ENCODE assay signal across 8 cellular contexts in the genomic region with DNA sequence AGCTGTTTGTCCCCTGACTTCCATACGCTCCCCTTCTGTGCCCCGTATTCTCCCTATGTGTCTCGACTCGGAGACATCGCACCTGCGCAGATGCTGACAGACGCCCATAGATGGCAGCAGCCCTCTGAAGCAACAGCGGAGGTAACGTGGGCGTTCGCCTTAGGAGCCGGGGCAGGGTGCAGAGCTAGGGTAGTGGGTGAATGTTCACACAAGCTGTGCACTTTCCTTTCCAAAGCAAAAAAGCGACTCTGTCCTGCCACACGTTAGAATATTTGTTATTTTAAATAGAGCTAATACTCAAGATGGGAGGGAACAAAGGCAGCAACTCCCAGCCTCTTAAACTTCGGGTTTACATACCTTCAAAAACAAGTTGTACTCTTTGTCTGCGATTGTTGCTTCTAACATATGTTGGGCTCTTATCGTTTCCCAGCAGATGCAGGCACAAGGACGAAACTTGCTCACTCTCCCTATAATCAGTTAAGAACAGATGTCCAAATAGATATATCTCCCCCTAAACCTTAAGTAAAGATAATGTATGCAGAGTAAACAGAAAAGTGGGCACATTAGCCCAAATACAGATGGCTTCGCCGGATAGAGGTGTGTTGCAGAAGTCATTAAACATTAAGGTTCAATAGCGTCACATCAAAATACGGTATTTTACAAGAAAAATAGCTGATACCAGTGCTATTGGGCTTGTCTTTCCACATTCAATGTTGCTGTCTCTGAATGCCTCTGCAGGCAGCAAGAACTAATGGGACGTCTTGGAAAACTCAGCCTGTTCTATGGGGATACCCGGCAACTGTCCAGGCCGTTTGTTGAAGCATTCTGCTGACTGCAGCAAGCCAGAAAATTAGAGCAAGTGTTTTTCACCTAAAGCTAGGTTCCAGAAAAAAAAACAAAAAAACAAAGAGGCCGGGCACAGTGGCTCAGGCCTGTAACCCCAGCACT.
A peak's percentile ranks its signal among the peaks of the same experiment; 100 is the strongest.
DNase-seq lines count a peak whose midpoint lies in the region; ATAC-seq, FAIRE-seq and TF ChIP-seq lines count a peak whose summit lies in the region.

No MANE protein-coding gene starts in this region.

- peak overlapping the region; percentile 13 for H3K27ac Mint-ChIP-seq in activated CD8-positive, alpha-beta memory T cell treated with anti-CD3 and anti-CD28 coated beads, Interleukin-2, amount 10 ng/mL, durations not matched to agents 7 days and 5 days
- no peak overlapping the region for H3K27ac Mint-ChIP-seq in naive thymus-derived CD4-positive, alpha-beta T cell
- no peak overlapping the region for H3K27ac Mint-ChIP-seq in stimulated activated effector memory CD8-positive, alpha-beta T cell treated with anti-CD3 and anti-CD28 coated beads, Interleukin-12 subunit alpha, Interleukin-12 subunit beta, amount 100 ng/mL, for 72 hours

- H3K4me3 Mint-ChIP-seq in activated CD8-positive, alpha-beta memory T cell treated with anti-CD3 and anti-CD28 coated beads, Interleukin-2, amount 10 ng/mL, durations not matched to agents 7 days and 5 days: no peak overlapping the region
- peak overlapping the region in 7 of 10 donors; percentile 13 to 45 (median 26) for H3K4me3 Mint-ChIP-seq in naive thymus-derived CD4-positive, alpha-beta T cell
- H3K4me3 Mint-ChIP-seq in stimulated activated effector memory CD8-positive, alpha-beta T cell treated with anti-CD3 and anti-CD28 coated beads, Interleukin-12 subunit alpha, Interleukin-12 subunit beta, amount 100 ng/mL, for 72 hours: peak overlapping the region; percentile 44

- peaks cover 42% of the 10 kb centered on the region for H3K4me1 Mint-ChIP-seq in activated CD8-positive, alpha-beta memory T cell treated with anti-CD3 and anti-CD28 coated beads, Interleukin-2, amount 10 ng/mL, durations not matched to agents 7 days and 5 days
- peaks cover 0 to 25% (median 12%) of the 10 kb centered on the region in 7 donors for H3K4me1 Mint-ChIP-seq in naive thymus-derived CD4-positive, alpha-beta T cell
- H3K4me1 Mint-ChIP-seq in stimulated activated effector memory CD8-positive, alpha-beta T cell treated with anti-CD3 and anti-CD28 coated beads, Interleukin-12 subunit alpha, Interleukin-12 subunit beta, amount 100 ng/mL, for 72 hours: peaks cover 39% of the 10 kb centered on the region

- WGBS in A549 (ENCODE audit: missing lambda C conversion rate): 30% methylated on average over 25 of the region's 26 CpGs

- H3K36me3 ChIP-seq in naive thymus-derived CD4-positive, alpha-beta T cell (ENCODE audit: control insufficient read depth in 2 of 3, insufficient read depth in 3 of 3, low read length in 3 of 3): no peaks in the 10 kb centered on the region

- no peaks in the 10 kb centered on the region for H3K9me3 Mint-ChIP-seq in activated CD8-positive, alpha-beta memory T cell treated with anti-CD3 and anti-CD28 coated beads, Interleukin-2, amount 10 ng/mL, durations not matched to agents 7 days and 5 days (ENCODE audit: low read depth)
- no peaks in the 10 kb centered on the region for H3K9me3 Mint-ChIP-seq in naive thymus-derived CD4-positive, alpha-beta T cell
- no peaks in the 10 kb centered on the region for H3K9me3 Mint-ChIP-seq in stimulated activated effector memory CD8-positive, alpha-beta T cell treated with anti-CD3 and anti-CD28 coated beads, Interleukin-12 subunit alpha, Interleukin-12 subunit beta, amount 100 ng/mL, for 72 hours

- H3K4me2 ChIP-seq in A549: peak overlapping the region; percentile 74

- TF ChIP-seq CTCF in A549 (IDR thresholded peaks at IDR 0.05) (peak; percentile 72), epithelial cell of esophagus (IDR thresholded peaks at IDR 0.05; ENCODE audit: insufficient read depth, low read depth, low read length, missing control alignments) (peak; percentile 87)

- peaks cover 10% of the 10 kb centered on the region; the same call in 2 of the 3 replicates for H3K4me1 ChIP-seq in A549
- H3K4me1 ChIP-seq in naive thymus-derived CD4-positive, alpha-beta T cell (ENCODE audit: control insufficient read depth in 2 of 2, insufficient read depth in 2 of 2, low read length in 2 of 2): peaks cover 0 to 21% of the 10 kb centered on the region in 2 donors

- no peak for TF ChIP-seq EP300 in A549 (IDR thresholded peaks at IDR 0.05)

- no peaks in the 10 kb centered on the region for H3K27me3 Mint-ChIP-seq in activated CD8-positive, alpha-beta memory T cell treated with anti-CD3 and anti-CD28 coated beads, Interleukin-2, amount 10 ng/mL, durations not matched to agents 7 days and 5 days
- H3K27me3 Mint-ChIP-seq in naive thymus-derived CD4-positive, alpha-beta T cell: peaks cover 0 to 14% (median 5%) of the 10 kb centered on the region in 5 donors

- peak; percentile 68 to 72 for DNase-seq in A549 (ENCODE audit: low read depth in 1 of 2, low spot score in 1 of 2)
- DNase-seq in NCI-H82 (lab: John Stamatoyannopoulos, UW): peak; percentile 86
- peak; percentile 91 for DNase-seq in activated CD8-positive, alpha-beta memory T cell treated with anti-CD3 and anti-CD28 coated beads, Interleukin-2, amount 10 ng/mL, durations not matched to agents 7 days and 5 days
- peak; percentile 73 for DNase-seq in epithelial cell of esophagus (ENCODE audit: low read depth)
- DNase-seq in naive thymus-derived CD4-positive, alpha-beta T cell: peak; percentile 47 to 74 (median 69)
- peak; percentile 60 to 85 for DNase-seq in stimulated activated effector memory CD8-positive, alpha-beta T cell treated with anti-CD3 and anti-CD28 coated beads, Interleukin-12 subunit alpha, Interleukin-12 subunit beta, amount 100 ng/mL, for 72 hours (ENCODE audit: low spot score in 2 of 2)

- intact Hi-C loops in naive thymus-derived CD4-positive, alpha-beta T cell (cut with micrococcal nuclease): loop anchor here (1.0 to 10.0 kb wide), 11 partner anchors 114 to 767 kb away; no protein-coding TSS in a partner anchor

- TF ChIP-seq RAD21 in A549 (conservative IDR thresholded peaks at IDR 0.05 in 1 of 2, IDR thresholded peaks at IDR 0.05 in 1 of 2): peak; percentile 80 to 86

- no peak for FAIRE-seq in A549 (lab: Jason Lieb, UNC)

- 0 out of 3 replicates have a peak overlapping the region, but pooled peaks have one; percentile 10 for H3K4me3 ChIP-seq in A549
- H3K4me3 ChIP-seq in epithelial cell of esophagus (ENCODE audit: low read length): no peak overlapping the region
- no peak overlapping the region for H3K4me3 ChIP-seq in naive thymus-derived CD4-positive, alpha-beta T cell (ENCODE audit: low read length)

- ATAC-seq in A549: peak; percentile 99
- ATAC-seq in GM18508 (IDR thresholded peaks at IDR 0.05; ENCODE audit: insufficient read depth, unreplicated experiment): peak; percentile 88
- peak; percentile 80 for ATAC-seq in HG02970 (IDR thresholded peaks at IDR 0.05; ENCODE audit: low FRiP score, unreplicated experiment)
- peak; percentile 99 for ATAC-seq in activated CD8-positive, alpha-beta memory T cell treated with anti-CD3 and anti-CD28 coated beads, Interleukin-2, amount 10 ng/mL, durations not matched to agents 7 days and 5 days
- peak; percentile 97 for ATAC-seq in naive thymus-derived CD4-positive, alpha-beta T cell
- ATAC-seq in stimulated activated effector memory CD8-positive, alpha-beta T cell treated with anti-CD3 and anti-CD28 coated beads, Interleukin-12 subunit alpha, Interleukin-12 subunit beta, amount 100 ng/mL, for 72 hours: peak; percentile 98

- CTCF ChIA-PET in A549 (lab: Yijun Ruan, JAX): interaction anchor here (0.6 to 2.4 kb wide), 40 partner anchors 8 to 601 kb away, joined by 3 to 26 read pairs (median 3); a partner anchor contains a TSS
- CTCF ChIA-PET in activated CD8-positive, alpha-beta memory T cell treated with anti-CD3 and anti-CD28 coated beads, Interleukin-2, amount 10 ng/mL, durations not matched to agents 7 days and 5 days (lab: Charles Lee): interaction anchor here (0.6 to 7.3 kb wide), 76 partner anchors 7 to 767 kb away, joined by 3 to 82 read pairs (median 4); a partner anchor contains a TSS
- CTCF ChIA-PET in naive thymus-derived CD4-positive, alpha-beta T cell (lab: Charles Lee): interaction anchor here (0.6 to 4.9 kb wide), 18 partner anchors 8 to 1402 kb away, joined by 3 to 77 read pairs (median 4); a partner anchor contains a TSS

- H3K27me3 ChIP-seq in naive thymus-derived CD4-positive, alpha-beta T cell (ENCODE audit: control insufficient read depth in 2 of 2, insufficient read depth in 2 of 2, low read length in 2 of 2): no peaks in the 10 kb centered on the region

- TF ChIP-seq POLR2A in A549 (IDR thresholded peaks at IDR 0.05; ENCODE audit: low read length): no peak

- peaks cover 6% of the 10 kb centered on the region for H3K36me3 Mint-ChIP-seq in activated CD8-positive, alpha-beta memory T cell treated with anti-CD3 and anti-CD28 coated beads, Interleukin-2, amount 10 ng/mL, durations not matched to agents 7 days and 5 days
- peaks cover 0 to 2% (median 0%) of the 10 kb centered on the region in 5 donors for H3K36me3 Mint-ChIP-seq in naive thymus-derived CD4-positive, alpha-beta T cell
- no peaks in the 10 kb centered on the region for H3K36me3 Mint-ChIP-seq in stimulated activated effector memory CD8-positive, alpha-beta T cell treated with anti-CD3 and anti-CD28 coated beads, Interleukin-12 subunit alpha, Interleukin-12 subunit beta, amount 100 ng/mL, for 72 hours

- H3K9me3 ChIP-seq in A549: no peaks in the 10 kb centered on the region
- H3K9me3 ChIP-seq in naive thymus-derived CD4-positive, alpha-beta T cell (ENCODE audit: control insufficient read depth in 2 of 3, low read length in 3 of 3): no peaks in the 10 kb centered on the region

- POLR2A ChIA-PET in A549 (lab: Yijun Ruan, JAX): no interaction called here
- POLR2A ChIA-PET in naive thymus-derived CD4-positive, alpha-beta T cell (lab: Charles Lee): no interaction called here

- 0 out of 6 replicates have a peak overlapping the region, but pooled peaks of 1 of the 2 experiments have one; percentile 25 for H3K27ac ChIP-seq in A549
- no peak overlapping the region for H3K27ac ChIP-seq in naive thymus-derived CD4-positive, alpha-beta T cell (ENCODE audit: low read depth, low read length)

TF ChIP-seq in A549, 52 proteins besides CTCF, POLR2A, EP300 and RAD21 (continues in another document):
- no peak for TF ChIP-seq BHLHE40 (IDR thresholded peaks at IDR 0.05; ENCODE audit: low read depth, low read length)
- no peak for TF ChIP-seq CHD2 (IDR thresholded peaks at IDR 0.05; ENCODE audit: low read length, partially characterized antibody)
- no peak for TF ChIP-seq KDM5A (IDR thresholded peaks at IDR 0.05)
- TF ChIP-seq ZFP36 (IDR thresholded peaks at IDR 0.05; ENCODE audit: borderline replicate concordance, partially characterized antibody): no peak
- TF ChIP-seq, protein P1, sequence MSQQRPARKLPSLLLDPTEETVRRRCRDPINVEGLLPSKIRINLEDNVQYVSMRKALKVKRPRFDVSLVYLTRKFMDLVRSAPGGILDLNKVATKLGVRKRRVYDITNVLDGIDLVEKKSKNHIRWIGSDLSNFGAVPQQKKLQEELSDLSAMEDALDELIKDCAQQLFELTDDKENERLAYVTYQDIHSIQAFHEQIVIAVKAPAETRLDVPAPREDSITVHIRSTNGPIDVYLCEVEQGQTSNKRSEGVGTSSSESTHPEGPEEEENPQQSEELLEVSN (IDR thresholded peaks at IDR 0.05; ENCODE audit: borderline replicate concordance, low read depth): no peak
- TF ChIP-seq ESRRA (IDR thresholded peaks at IDR 0.05; ENCODE audit: borderline replicate concordance, low read length): no peak
- no peak for TF ChIP-seq HOXB5 (CRISPR knock-in tag; IDR thresholded peaks at IDR 0.05)
- TF ChIP-seq CBX8 (IDR thresholded peaks at IDR 0.05): no peak
